In genomic region chr9:136418182-136419091, GRCh38 we compare ENCODE assay signal across 19 cellular contexts. TPM values are rescaled to one million over a fixed set of nuclear protein-coding genes. Genes with fewer than 3 reads are reported as not detected.
A peak's percentile ranks its signal among the peaks of the same experiment; 100 is the strongest.
DNase-seq lines count a peak whose midpoint lies in the region; ATAC-seq and TF ChIP-seq lines count a peak whose summit lies in the region.
"Had no signal": no experiment of that assay in that cellular context is flagged by ENCODE, and none has a peak within 500 bp of the region (broad histone marks: within the 10 kb centered on the region; RNA-seq: fewer than 3 reads in every experiment).

No MANE protein-coding gene starts in this region.

- H3K27ac ChIP-seq in trophoblast cell (ENCODE audit: low read depth, low read length) = no peak overlapping the region
- H3K27ac ChIP-seq in PC-9 = no peak overlapping the region
- no peak overlapping the region for H3K27ac ChIP-seq in transverse colon

- no peak overlapping the region for H4K8ac ChIP-seq in trophoblast cell (ENCODE audit: low read depth, low read length)

- H4K12ac ChIP-seq in trophoblast cell (ENCODE audit: low read depth, low read length) = no peak overlapping the region

- H3K4me1 ChIP-seq in trophoblast cell (ENCODE audit: control insufficient read depth in 1 of 2, insufficient read depth in 2 of 2, low read length in 2 of 2) = peaks cover 0 to 2% of the 10 kb centered on the region in 2 experiments
- no peaks in the 10 kb centered on the region for H3K4me1 ChIP-seq in PC-9 (replicated peaks; ENCODE audit: insufficient read depth)
- H3K4me1 ChIP-seq in transverse colon = no peaks in the 10 kb centered on the region

- H3K9me3 ChIP-seq in trophoblast cell (ENCODE audit: insufficient read depth, low read depth, low read length) (peaks cover 2% of the 10 kb centered on the region), PC-9 (ENCODE audit: insufficient read depth, low read depth) (no peaks in the 10 kb centered on the region), transverse colon (no peaks in the 10 kb centered on the region)

- no peaks in the 10 kb centered on the region for H3F3A ChIP-seq in PC-9 (ENCODE audit: insufficient read depth, low read depth)

- no peak overlapping the region for H3K14ac ChIP-seq in trophoblast cell (ENCODE audit: low read length)

- H3K9ac ChIP-seq in trophoblast cell (ENCODE audit: low read length) = no peak overlapping the region

- H3K4me3 ChIP-seq in trophoblast cell (ENCODE audit: low read depth, low read length) = peak overlapping the region; percentile 0
- no peak overlapping the region for H3K4me3 ChIP-seq in PC-9
- no peak overlapping the region for H3K4me3 ChIP-seq in transverse colon

- peak overlapping the region; percentile 55 for H3K27ac Mint-ChIP-seq in activated T-cell treated with anti-CD3 and anti-CD28 coated beads, Interleukin-2, amount 50 U/mL, for 24 hours
- peak overlapping the region; percentile 41 for H3K27ac Mint-ChIP-seq in chondrocyte (ENCODE audit: unreplicated experiment)
- H3K27ac Mint-ChIP-seq: B cell had no signal

- H3K27me3 ChIP-seq in trophoblast cell (ENCODE audit: insufficient read depth, low read length) (no peaks in the 10 kb centered on the region), PC-9 (ENCODE audit: insufficient read depth, low read depth) (no peaks in the 10 kb centered on the region), transverse colon (no peaks in the 10 kb centered on the region)

- no peak for ATAC-seq in activated T-cell treated with anti-CD3 and anti-CD28 coated beads, Interleukin-2, amount 50 U/mL, for 4 hours
- no peak for ATAC-seq in GM19023 (IDR thresholded peaks at IDR 0.05; ENCODE audit: unreplicated experiment)

- no peak overlapping the region for H4K91ac ChIP-seq in trophoblast cell (ENCODE audit: low read depth, low read length)

- no peak for TF ChIP-seq POLR2A in transverse colon (IDR thresholded peaks at IDR 0.05)

- peaks cover 4% of the 10 kb centered on the region; the same call in 1 of the 2 replicates for H4K20me1 ChIP-seq in PC-9 (ENCODE audit: insufficient read depth)

- no peak overlapping the region for H2BK120ac ChIP-seq in trophoblast cell (ENCODE audit: insufficient read depth, low read length, poor library complexity)

- H3K79me2 ChIP-seq in trophoblast cell (ENCODE audit: control insufficient read depth, insufficient read depth, low read length, poor library complexity) (no peaks in the 10 kb centered on the region), PC-9 (ENCODE audit: low read depth) (0 out of 2 replicates have a peak, but pooled peaks cover 6% of the 10 kb centered on the region)

- no peak for TF ChIP-seq CTCF in chondrocyte (IDR thresholded peaks at IDR 0.05)
- no peak for TF ChIP-seq CTCF in PC-9 (conservative IDR thresholded peaks at IDR 0.05)
- TF ChIP-seq CTCF in transverse colon (IDR thresholded peaks at IDR 0.05) = no peak

- peaks cover 98% of the 10 kb centered on the region for H3K36me3 Mint-ChIP-seq in activated T-cell treated with anti-CD3 and anti-CD28 coated beads, Interleukin-2, amount 50 U/mL, for 24 hours (ENCODE audit: low read depth)
- peaks cover 31% of the 10 kb centered on the region for H3K36me3 Mint-ChIP-seq in activated T-cell treated with anti-CD3 and anti-CD28 coated beads, Interleukin-2, amount 50 U/mL, for 4 hours (ENCODE audit: insufficient read depth)
- peaks cover 32% of the 10 kb centered on the region for H3K36me3 Mint-ChIP-seq in chondrocyte (ENCODE audit: low read depth)

- H3K23ac ChIP-seq in trophoblast cell (ENCODE audit: low read length) = no peak overlapping the region

- POLR2A ChIA-PET in PC-9 (lab: Charles Lee; ENCODE audit: unreplicated experiment) = no interaction called here

- H3K36me3 ChIP-seq in trophoblast cell (ENCODE audit: control insufficient read depth in 1 of 2, insufficient read depth in 2 of 2, low read length in 2 of 2) = peaks cover 79 to 85% of the 10 kb centered on the region in 2 experiments
- peaks cover 7% of the 10 kb centered on the region; the same call in 1 of the 2 replicates for H3K36me3 ChIP-seq in PC-9 (ENCODE audit: low read depth)
- peaks cover 0 to 92% (median 35%) of the 10 kb centered on the region in 4 donors for H3K36me3 ChIP-seq in transverse colon

- no peaks in the 10 kb centered on the region for H3K9me3 Mint-ChIP-seq in activated T-cell treated with anti-CD3 and anti-CD28 coated beads, Interleukin-2, amount 50 U/mL, for 24 hours
- H3K9me3 Mint-ChIP-seq in activated T-cell treated with anti-CD3 and anti-CD28 coated beads, Interleukin-2, amount 50 U/mL, for 4 hours = no peaks in the 10 kb centered on the region
- no peaks in the 10 kb centered on the region for H3K9me3 Mint-ChIP-seq in chondrocyte (ENCODE audit: low read depth)

- no TSS peak for BruUV-seq in PC-9 (replicated peaks; lab: Mats Ljungman, UMichigan)

- no peaks in the 10 kb centered on the region for H3K9me2 ChIP-seq in PC-9 (ENCODE audit: insufficient read depth)

- in situ Hi-C loops in transverse colon (cut with MboI; ENCODE audit: low pct_ligation_motif_present in 1 of 4, low pct_unique_long_range_greater_than_20kb in 1 of 4, low sequenced_read_pairs in 3 of 4) = no loop called here

- H2BK12ac ChIP-seq in trophoblast cell (ENCODE audit: low read length) = no peak overlapping the region

- no peak overlapping the region for H3K4ac ChIP-seq in trophoblast cell (ENCODE audit: low read depth, low read length)

- H2AK5ac ChIP-seq in trophoblast cell (ENCODE audit: low read length) = no peak overlapping the region

- no peaks in the 10 kb centered on the region for H3K79me1 ChIP-seq in trophoblast cell (ENCODE audit: low read length)

- H2AFZ ChIP-seq in trophoblast cell (ENCODE audit: insufficient read depth, low read length, poor library complexity) (no peak overlapping the region), PC-9 (no peak overlapping the region)

- H3K4me2 ChIP-seq in trophoblast cell (ENCODE audit: low read length) (no peak overlapping the region), PC-9 (no peak overlapping the region)

- no peaks in the 10 kb centered on the region for H3K4me1 Mint-ChIP-seq in activated T-cell treated with anti-CD3 and anti-CD28 coated beads, Interleukin-2, amount 50 U/mL, for 24 hours (ENCODE audit: low read depth)
- peaks cover 2% of the 10 kb centered on the region for H3K4me1 Mint-ChIP-seq in activated T-cell treated with anti-CD3 and anti-CD28 coated beads, Interleukin-2, amount 50 U/mL, for 4 hours (ENCODE audit: low read depth)
- H3K4me1 Mint-ChIP-seq in chondrocyte (ENCODE audit: low read depth) = no peaks in the 10 kb centered on the region
- H3K4me1 Mint-ChIP-seq: B cell had no signal

- WGBS in trophoblast cell (ENCODE audit: extremely low coverage, insufficient coverage, insufficient read length) = no CpG with 5 or more reads among the region's 48 CpGs
- WGBS in transverse colon (ENCODE audit: low coverage in 1 of 2), 2 donors = 93 to 100% methylated on average over 6 to 43 of the region's 48 CpGs

- H3K27me3 Mint-ChIP-seq in activated T-cell treated with anti-CD3 and anti-CD28 coated beads, Interleukin-2, amount 50 U/mL, for 24 hours = no peaks in the 10 kb centered on the region
- no peaks in the 10 kb centered on the region for H3K27me3 Mint-ChIP-seq in activated T-cell treated with anti-CD3 and anti-CD28 coated beads, Interleukin-2, amount 50 U/mL, for 4 hours (ENCODE audit: low read depth)
- H3K27me3 Mint-ChIP-seq in chondrocyte (ENCODE audit: low read depth) = no peaks in the 10 kb centered on the region
- H3K27me3 Mint-ChIP-seq: B cell had no signal

- TF ChIP-seq EP300 in transverse colon (IDR thresholded peaks at IDR 0.05; ENCODE audit: low read depth) = no peak

- intact Hi-C loops in PC-9 (cut with micrococcal nuclease; ENCODE audit: unreplicated experiment) (no loop called here), transverse colon (cut with DNase I; ENCODE audit: low total_unique reads) (no loop called here)

- H3K4me3 Mint-ChIP-seq in activated T-cell treated with anti-CD3 and anti-CD28 coated beads, Interleukin-2, amount 50 U/mL, for 24 hours = no peak overlapping the region
- H3K4me3 Mint-ChIP-seq in activated T-cell treated with anti-CD3 and anti-CD28 coated beads, Interleukin-2, amount 50 U/mL, for 4 hours = no peak overlapping the region
- no peak overlapping the region for H3K4me3 Mint-ChIP-seq in chondrocyte (ENCODE audit: unreplicated experiment)
- H3K4me3 Mint-ChIP-seq: B cell had no signal

- DNase-seq in activated T-cell treated with anti-CD3 and anti-CD28 coated beads, Interleukin-2, amount 50 U/mL, for 24 hours = no peak
- no peak for DNase-seq in activated T-cell treated with anti-CD3 and anti-CD28 coated beads, Interleukin-2, amount 50 U/mL, for 4 hours
- DNase-seq in chondrocyte (ENCODE audit: low spot score) (no peak), trophoblast cell (no peak), PC-9 (no peak), transverse colon (no peak)
- DNase-seq: COR-L47, DMS 273 treated with DMSO at 0.1 percent for 48 hours, DND-41, H7, KBM-7, NCI-H1105 treated with DMSO at 0.1 percent for 48 hours, NCI-H1694, NCI-H510A, NCI-H774, OCI-M1 had no signal

- CTCF ChIA-PET in PC-9 (lab: Charles Lee) = no interaction called here

- no peak overlapping the region for H3K18ac ChIP-seq in trophoblast cell (ENCODE audit: low read length)

- H2BK5ac ChIP-seq in trophoblast cell (ENCODE audit: low read depth, low read length, poor library complexity) = no peak overlapping the region

RNA-seq across cellular contexts. Expression of gene PMPCA, which starts 8.0 kb away (rescaled TPM):
- 10 to 100 TPM; 85.8 to 95.5 (median 94.7) TPM for total RNA-seq in activated T-cell treated with anti-CD3 and anti-CD28 coated beads, Interleukin-2, amount 50 U/mL, for 4 hours
- total RNA-seq in chondrocyte = 42.5 to 64.8 TPM (median 43.9 TPM) in 3 replicates
- 38.5 and 39.5 TPM in 2 replicates for polyA plus RNA-seq in trophoblast cell (2013)
- total RNA-seq in PC-9 (2021) = 78.1 and 86.5 TPM in 2 replicates
- 10 to 100 TPM; 24.3 to 61.3 (median 45.8) TPM for total RNA-seq in transverse colon

RNA-seq across cellular contexts. Expression of gene ENTR1, which starts 8.0 kb away (rescaled TPM):
- 10 to 100 TPM; 52.8 to 65.0 (median 59.9) TPM for total RNA-seq in activated T-cell treated with anti-CD3 and anti-CD28 coated beads, Interleukin-2, amount 50 U/mL, for 4 hours
- total RNA-seq in chondrocyte (49.6 to 52.9 TPM (median 52.5 TPM) in 3 replicates), PC-9 (2021) (67.9 and 82.9 TPM in 2 replicates), transverse colon (10 to 100 TPM; 23.6 to 74.6 (median 40.9) TPM)
- polyA plus RNA-seq in trophoblast cell (2013) = 53.0 and 55.7 TPM in 2 replicates

RNA-seq across cellular contexts. Expression of gene SNAPC4, which starts 18.5 kb away (rescaled TPM):
- total RNA-seq in activated T-cell treated with anti-CD3 and anti-CD28 coated beads, Interleukin-2, amount 50 U/mL, for 4 hours = 10 to 100 TPM; 43.7 to 48.0 (median 44.5) TPM
- total RNA-seq in chondrocyte (7.6 to 8.4 TPM (median 7.9 TPM) in 3 replicates), PC-9 (2021) (13.3 and 14.4 TPM in 2 replicates), transverse colon (10 to 100 TPM in 2 of 4 donors, 1 to 10 TPM in 2; 6.0 to 14.5 (median 10.1) TPM)
- polyA plus RNA-seq in trophoblast cell (2013) = 6.8 and 7.2 TPM in 2 replicates

RNA-seq across cellular contexts. Expression of gene INPP5E, which starts 21.2 kb away (rescaled TPM):
- total RNA-seq in activated T-cell treated with anti-CD3 and anti-CD28 coated beads, Interleukin-2, amount 50 U/mL, for 4 hours = 10 to 100 TPM; 20.7 to 25.2 (median 22.5) TPM
- 12.9 to 14.1 TPM (median 13.2 TPM) in 3 replicates for total RNA-seq in chondrocyte
- 9.8 and 10.3 TPM in 2 replicates for polyA plus RNA-seq in trophoblast cell (2013)
- 18.2 and 22.5 TPM in 2 replicates for total RNA-seq in PC-9 (2021)
- total RNA-seq in transverse colon = 10 to 100 TPM; 12.5 to 57.5 (median 18.3) TPM

RNA-seq across cellular contexts. Expression of gene CARD9, which starts 45.0 kb away (rescaled TPM):
- 1 to 10 TPM; 1.4 to 3.4 (median 2.4) TPM for total RNA-seq in activated T-cell treated with anti-CD3 and anti-CD28 coated beads, Interleukin-2, amount 50 U/mL, for 4 hours
- total RNA-seq in chondrocyte (0.22 to 2.4 TPM (median 1.9 TPM) in 3 replicates), PC-9 (2021) (13.6 and 14.0 TPM in 2 replicates), transverse colon (1 to 10 TPM; 1.1 to 5.6 (median 2.0) TPM)
- 0.55 and 0.61 TPM in 2 replicates for polyA plus RNA-seq in trophoblast cell (2013)
- total RNA-seq: RPMI7951 had no signal
